Comparison of ENCODE assay signal across 24 cellular contexts in genomic region chr3:55724407-55724784, GRCh38.
"Had no signal": no experiment of that assay in that cellular context is flagged by ENCODE, and none has a peak within 500 bp of the region (broad histone marks: within the 10 kb centered on the region; RNA-seq: fewer than 3 reads in every experiment).

No MANE protein-coding gene starts in this region.

- H3K4me1 ChIP-seq: foreskin keratinocyte, heart left ventricle, left lung, psoas muscle, stomach had no signal

- H3K4me2 ChIP-seq: hepatocyte had no signal

- H3K27me3 ChIP-seq: esophagus muscularis mucosa, gastroesophageal sphincter, hepatocyte, ovary, sigmoid colon, tibial nerve had no signal

- H3K36me3 ChIP-seq: esophagus muscularis mucosa, gastroesophageal sphincter, heart left ventricle, left lung, ovary, sigmoid colon, stomach, tibial nerve had no signal

- H3K27ac ChIP-seq: coronary artery, esophagus muscularis mucosa, foreskin keratinocyte, gastroesophageal sphincter, heart left ventricle, hepatocyte, left lung, ovary, psoas muscle, sigmoid colon, stomach, tibial nerve had no signal

- FAIRE-seq: endothelial cell of umbilical vein, kidney had no signal

- DNase-seq: dermis blood vessel endothelial cell; effector memory CD4-positive, alpha-beta T cell; foreskin keratinocyte; heart left ventricle; kidney; left lung; naive thymus-derived CD8-positive, alpha-beta T cell; occipital lobe; ovary; posterior cingulate gyrus; psoas muscle; right cardiac atrium; sigmoid colon; stimulated activated CD4-positive, alpha-beta T cell treated with anti-CD3 and anti-CD28 coated beads, Interleukin-2, amount 100 ng/mL, for 24 hours; stimulated activated CD4-positive, alpha-beta T cell treated with anti-CD3 and anti-CD28 coated beads, Interleukin-4, amount 100 ng/mL, for 24 hours; stimulated activated naive CD4-positive, alpha-beta T cell treated with Interleukin-2 at 50 U/mL for 16 hours; stomach had no signal

- H3K4me3 ChIP-seq: coronary artery, esophagus muscularis mucosa, gastroesophageal sphincter, heart left ventricle, hepatocyte, left lung, ovary, psoas muscle, sigmoid colon, stomach, tibial nerve had no signal

- H3K79me2 ChIP-seq: hepatocyte had no signal

- H2AFZ ChIP-seq: hepatocyte had no signal

- ATAC-seq: foreskin keratinocyte; gastroesophageal sphincter; heart left ventricle; left lung; naive thymus-derived CD8-positive, alpha-beta T cell; psoas muscle; right cardiac atrium; stimulated activated effector memory CD8-positive, alpha-beta T cell treated with anti-CD3 and anti-CD28 coated beads, Interleukin-12 subunit alpha, Interleukin-12 subunit beta, amount 100 ng/mL, for 72 hours had no signal

- H3K9me3 ChIP-seq: esophagus muscularis mucosa, gastroesophageal sphincter, heart left ventricle, left lung, ovary, psoas muscle, sigmoid colon, stomach, tibial nerve had no signal
